Comparison of ENCODE assay signal across 21 cellular contexts in the genomic region with DNA sequence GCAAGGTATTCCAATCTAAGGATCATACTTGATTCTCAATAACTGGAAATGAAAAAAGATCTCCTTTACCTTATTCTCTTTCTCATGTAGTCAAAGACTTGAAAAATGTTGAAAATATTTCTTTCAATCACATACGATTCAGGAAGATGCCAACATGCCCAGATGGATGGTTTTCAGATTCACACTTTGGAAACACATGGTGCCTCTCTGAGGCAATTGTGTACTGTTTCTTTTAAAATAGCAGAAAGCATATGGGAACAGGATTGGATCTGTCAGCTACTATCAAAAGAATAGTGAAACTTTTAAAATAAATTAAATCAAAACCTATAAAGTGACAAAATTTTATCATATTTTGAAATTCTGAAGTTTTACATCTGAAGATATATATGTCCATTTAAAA.
"Had no signal": no experiment of that assay in that cellular context is flagged by ENCODE, and none has a peak within 500 bp of the region (broad histone marks: within the 10 kb centered on the region; RNA-seq: fewer than 3 reads in every experiment).

No MANE protein-coding gene starts in this region.

- H3K4me1 ChIP-seq: left ventricle myocardium inferior, neural progenitor cell, parathyroid adenoma, psoas muscle, right lobe of liver, tibial nerve, uterus had no signal

- H3K36me3 ChIP-seq: left ventricle myocardium inferior, neural progenitor cell, neutrophil, right lobe of liver, tibial nerve, uterus had no signal

- ATAC-seq: natural killer cell; psoas muscle; right lobe of liver; stimulated activated effector memory CD8-positive, alpha-beta T cell treated with anti-CD3 and anti-CD28 coated beads, Interleukin-12 subunit alpha, Interleukin-12 subunit beta, amount 100 ng/mL, for 72 hours had no signal

- H3K9me3 ChIP-seq: neutrophil, psoas muscle, right lobe of liver, tibial nerve, uterus had no signal

- H3K27me3 ChIP-seq: neural progenitor cell, neutrophil, right lobe of liver, tibial nerve, uterus had no signal

- H3K4me3 ChIP-seq: left ventricle myocardium inferior, lung, neural progenitor cell, psoas muscle, right lobe of liver, tibial nerve, uterus had no signal

- DNase-seq: islet precursor cell; left ventricle myocardium inferior; mesendoderm; naive B cell; natural killer cell; nephron progenitor cell; occipital lobe; psoas muscle; right lobe of liver; stimulated activated CD4-positive, alpha-beta T cell treated with anti-CD3 and anti-CD28 coated beads, Interleukin-12 subunit alpha, Interleukin-12 subunit beta, amount 100 ng/mL, for 4 hours; stimulated activated CD4-positive, alpha-beta T cell treated with anti-CD3 and anti-CD28 coated beads, Interleukin-15, amount 100 ng/mL, for 24 hours; stimulated activated CD4-positive, alpha-beta T cell treated with anti-CD3 and anti-CD28 coated beads, Interleukin-2, amount 100 ng/mL, for 24 hours; stimulated activated CD4-positive, alpha-beta T cell treated with anti-CD3 and anti-CD28 coated beads, Interleukin-4, amount 100 ng/mL, for 24 hours; stimulated activated naive CD4-positive, alpha-beta T cell; uterus had no signal

- H3K27ac ChIP-seq: left ventricle myocardium inferior, neural progenitor cell, neutrophil, parathyroid adenoma, psoas muscle, right lobe of liver, tibial nerve, uterus had no signal
